Comparison of ENCODE assay signal across 29 cellular contexts in the genomic region with DNA sequence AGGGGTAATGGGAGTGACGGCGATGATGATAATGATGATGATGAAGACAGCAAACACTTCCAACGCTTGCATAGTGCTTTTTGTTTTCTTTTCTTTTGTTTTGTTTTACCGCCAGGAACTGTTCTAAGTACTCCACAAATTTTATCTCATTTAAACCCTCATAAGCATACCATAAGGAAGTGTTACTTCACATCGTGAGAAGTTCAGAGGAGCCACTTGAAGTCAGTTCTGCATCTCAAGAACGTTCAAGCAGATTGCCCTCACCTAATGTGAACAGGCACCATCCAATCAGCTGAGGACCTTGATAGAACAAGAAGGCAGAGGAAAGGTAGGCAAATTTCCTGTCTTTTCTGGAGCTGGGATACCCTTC.
"Had no signal": no experiment of that assay in that cellular context is flagged by ENCODE, and none has a peak within 500 bp of the region (broad histone marks: within the 10 kb centered on the region; RNA-seq: fewer than 3 reads in every experiment).

No MANE protein-coding gene starts in this region.

- H3K27ac ChIP-seq: dorsolateral prefrontal cortex, epithelial cell of prostate, gastroesophageal sphincter, heart left ventricle, hepatocyte, neural progenitor cell, pancreas, sigmoid colon, stomach, thyroid gland, vagina had no signal

- H3K9me3 Mint-ChIP-seq: mesothelial cell of epicardium; naive thymus-derived CD4-positive, alpha-beta T cell; nephron; neural progenitor cell; stimulated activated effector memory CD8-positive, alpha-beta T cell treated with anti-CD3 and anti-CD28 coated beads, Interleukin-12 subunit alpha, Interleukin-12 subunit beta, amount 100 ng/mL, for 72 hours had no signal

- FAIRE-seq: kidney, pancreas had no signal

- H3K36me3 Mint-ChIP-seq: mesothelial cell of epicardium; naive thymus-derived CD4-positive, alpha-beta T cell; neural progenitor cell; stimulated activated effector memory CD8-positive, alpha-beta T cell treated with anti-CD3 and anti-CD28 coated beads, Interleukin-12 subunit alpha, Interleukin-12 subunit beta, amount 100 ng/mL, for 72 hours had no signal

- H3K9ac ChIP-seq: neural progenitor cell had no signal

- H3K27me3 ChIP-seq: hepatocyte, neural progenitor cell, pancreas, sigmoid colon, thyroid gland, vagina had no signal

- H3K36me3 ChIP-seq: gastroesophageal sphincter, heart left ventricle, neural progenitor cell, pancreas, sigmoid colon, stomach, thyroid gland, vagina had no signal

- H3K4me3 Mint-ChIP-seq: mesothelial cell of epicardium; naive thymus-derived CD4-positive, alpha-beta T cell; nephron; neural progenitor cell; stimulated activated effector memory CD8-positive, alpha-beta T cell treated with anti-CD3 and anti-CD28 coated beads, Interleukin-12 subunit alpha, Interleukin-12 subunit beta, amount 100 ng/mL, for 72 hours had no signal

- H2AFZ ChIP-seq: hepatocyte, neural progenitor cell had no signal

- H3K4me1 Mint-ChIP-seq: stimulated activated effector memory CD8-positive, alpha-beta T cell treated with anti-CD3 and anti-CD28 coated beads, Interleukin-12 subunit alpha, Interleukin-12 subunit beta, amount 100 ng/mL, for 72 hours had no signal

- H3K4me3 ChIP-seq: dorsolateral prefrontal cortex, gastroesophageal sphincter, heart left ventricle, hepatocyte, mucosa of descending colon, neural progenitor cell, pancreas, sigmoid colon, stomach, thyroid gland, vagina had no signal

- H3K4me2 ChIP-seq: hepatocyte, neural progenitor cell had no signal

- H3K27ac Mint-ChIP-seq: mesothelial cell of epicardium; naive thymus-derived CD4-positive, alpha-beta T cell; nephron; neural progenitor cell; progenitor cell of endocrine pancreas; stimulated activated effector memory CD8-positive, alpha-beta T cell treated with anti-CD3 and anti-CD28 coated beads, Interleukin-12 subunit alpha, Interleukin-12 subunit beta, amount 100 ng/mL, for 72 hours had no signal

- DNase-seq: dorsolateral prefrontal cortex; effector CD4-positive, alpha-beta T cell; foreskin fibroblast; heart left ventricle; kidney; mesenchymal stem cell; mucosa of descending colon; naive thymus-derived CD4-positive, alpha-beta T cell; occipital lobe; pancreas; right cardiac atrium; sigmoid colon; stimulated activated CD4-positive, alpha-beta T cell treated with anti-CD3 and anti-CD28 coated beads, Interleukin-2, amount 100 ng/mL, for 24 hours; stimulated activated CD4-positive, alpha-beta T cell treated with anti-CD3 and anti-CD28 coated beads, Interleukin-4, amount 100 ng/mL, for 24 hours; stimulated activated naive CD4-positive, alpha-beta T cell treated with Interleukin-2 at 50 U/mL for 16 hours; stomach; thyroid gland; trophoblast cell had no signal

- H3K9me3 ChIP-seq: gastroesophageal sphincter, heart left ventricle, mucosa of descending colon, pancreas, sigmoid colon, stomach, thyroid gland, vagina had no signal

- H3K4me1 ChIP-seq: gastroesophageal sphincter, heart left ventricle, pancreas, sigmoid colon, stomach, thyroid gland, vagina had no signal

- ATAC-seq: esophagus mucosa; gastroesophageal sphincter; heart left ventricle; left lobe of liver; mucosa of descending colon; naive thymus-derived CD4-positive, alpha-beta T cell; pancreas; right cardiac atrium; stimulated activated effector memory CD8-positive, alpha-beta T cell treated with anti-CD3 and anti-CD28 coated beads, Interleukin-12 subunit alpha, Interleukin-12 subunit beta, amount 100 ng/mL, for 72 hours had no signal
